ENCODE assay signal across 1 cellular context in genomic region chr5:177403826-177404640, GRCh38.
TF ChIP-seq lines count a peak whose summit lies in the region.

No MANE protein-coding gene starts in this region.

TF ChIP-seq in SK-N-SH, 30 proteins besides CTCF, POLR2A, EP300 and RAD21:
- no peak for TF ChIP-seq CHD2 (IDR thresholded peaks at IDR 0.05; ENCODE audit: low read length, partially characterized antibody)
- TF ChIP-seq YY1 (IDR thresholded peaks at IDR 0.05; ENCODE audit: low read depth): peak; percentile 65
- TF ChIP-seq USF1 (IDR thresholded peaks at IDR 0.05; ENCODE audit: borderline replicate concordance, low read depth): no peak
- TF ChIP-seq POLR2AphosphoS5 (IDR thresholded peaks at IDR 0.05; ENCODE audit: low read depth, low read length): peak; percentile 33; the same call in 1 of the 2 replicates
- no peak for TF ChIP-seq MEF2A (IDR thresholded peaks at IDR 0.05; ENCODE audit: borderline replicate concordance, low read depth)
- TF ChIP-seq FOXJ3 (CRISPR knock-in tag; IDR thresholded peaks at IDR 0.05): peak; percentile 9; the same call in 1 of the 2 replicates
- TF ChIP-seq ZBTB33 (IDR thresholded peaks at IDR 0.05; ENCODE audit: borderline replicate concordance, low read depth): no peak
- peak; percentile 30; the same call in 1 of the 2 replicates for TF ChIP-seq TAF1 (IDR thresholded peaks at IDR 0.05; ENCODE audit: borderline replicate concordance, low read depth, low read length)
- TF ChIP-seq FOSL2 (IDR thresholded peaks at IDR 0.05; ENCODE audit: borderline replicate concordance, low read depth): no peak
- TF ChIP-seq RXRA (IDR thresholded peaks at IDR 0.05; ENCODE audit: borderline replicate concordance, low read depth): no peak
- TF ChIP-seq JUND (IDR thresholded peaks at IDR 0.05): no peak
- TF ChIP-seq GABPA (IDR thresholded peaks at IDR 0.05; ENCODE audit: low read depth): no peak
- peak; percentile 91 for TF ChIP-seq MXI1 (IDR thresholded peaks at IDR 0.05; ENCODE audit: low read depth, low read length)
- no peak for TF ChIP-seq PBX3 (IDR thresholded peaks at IDR 0.05)
- TF ChIP-seq EZH2phosphoT487 (IDR thresholded peaks at IDR 0.05; ENCODE audit: borderline replicate concordance, low read depth): no peak
- peak; percentile 56; the same call in 1 of the 2 replicates for TF ChIP-seq SIN3A (IDR thresholded peaks at IDR 0.05; ENCODE audit: borderline replicate concordance, low read depth, low read length)
- no peak for TF ChIP-seq GATA2 (CRISPR knock-in tag; IDR thresholded peaks at IDR 0.05)
- TF ChIP-seq FOXM1 (IDR thresholded peaks at IDR 0.05; ENCODE audit: low read depth): no peak
- no peak for TF ChIP-seq TEAD4 (IDR thresholded peaks at IDR 0.05; ENCODE audit: borderline replicate concordance, insufficient read depth)
- TF ChIP-seq RFX5 (IDR thresholded peaks at IDR 0.05; ENCODE audit: low read length): no peak
- TF ChIP-seq IRF3 (IDR thresholded peaks at IDR 0.05; ENCODE audit: low read depth, low read length): no peak
- no peak for TF ChIP-seq NRF1 (IDR thresholded peaks at IDR 0.05; ENCODE audit: low read depth, low read length)
- TF ChIP-seq USF2 (IDR thresholded peaks at IDR 0.05; ENCODE audit: borderline replicate concordance, low read depth, low read length): no peak
- TF ChIP-seq ELF1 (IDR thresholded peaks at IDR 0.05): no peak
- TF ChIP-seq MAX (IDR thresholded peaks at IDR 0.05; ENCODE audit: low read depth): peak; percentile 89
- peak; percentile 64 for TF ChIP-seq SMC3 (IDR thresholded peaks at IDR 0.05; ENCODE audit: low read depth, low read length)
- no peak for TF ChIP-seq RCOR1 (IDR thresholded peaks at IDR 0.05; ENCODE audit: low read length)
- TF ChIP-seq REST (IDR thresholded peaks at IDR 0.05; ENCODE audit: low read depth, low read length): 0 out of 2 replicates have a peak, but pooled peaks have one; percentile 25
- peak; percentile 92 for TF ChIP-seq NFIC (IDR thresholded peaks at IDR 0.05; ENCODE audit: borderline replicate concordance)
- TF ChIP-seq TCF12 (IDR thresholded peaks at IDR 0.05): no peak
